Comparison of ENCODE assay signal across 21 cellular contexts in genomic region chrX:23066588-23067281, GRCh38.
A peak's percentile ranks its signal among the peaks of the same experiment; 100 is the strongest.
DNase-seq lines count a peak whose midpoint lies in the region; ATAC-seq, FAIRE-seq and TF ChIP-seq lines count a peak whose summit lies in the region.
"Had no signal": no experiment of that assay in that cellular context is flagged by ENCODE, and none has a peak within 500 bp of the region (broad histone marks: within the 10 kb centered on the region; RNA-seq: fewer than 3 reads in every experiment).

No MANE protein-coding gene starts in this region.

- DNase-seq in pancreas (no peak), sciatic nerve (ENCODE audit: low spot score) (no peak), HEK293T (ENCODE audit: extremely low spot score) (no peak), NCI-H1930 (lab: John Stamatoyannopoulos, UW) (no peak)
- DNase-seq: activated CD4-positive, alpha-beta T cell treated with anti-CD3 and anti-CD28 coated beads for 48 hours; activated CD8-positive, alpha-beta memory T cell treated with anti-CD3 and anti-CD28 coated beads, Interleukin-2, amount 50 U/mL, for 4 hours; activated naive CD8-positive, alpha-beta T cell treated with anti-CD3 and anti-CD28 coated beads, Interleukin-2, amount 10 ng/mL, durations not matched to agents 7 days and 5 days; CD4-positive, alpha-beta memory T cell; effector CD8-positive, alpha-beta T cell; GDM1; KG1; NCI-H1694; NCI-H345 had no signal

- TF ChIP-seq CTCF in pancreas (IDR thresholded peaks at IDR 0.05), result no peak

- H3K9me3 ChIP-seq in pancreas, result no peaks in the 10 kb centered on the region
- H3K9me3 ChIP-seq: neutrophil, SJSA1 had no signal

- intact Hi-C loops in pancreas (cut with DNase I) (no loop called here), sciatic nerve (cut with DNase I) (no loop called here)

- H3K36me3 ChIP-seq in pancreas, result no peaks in the 10 kb centered on the region
- H3K36me3 ChIP-seq: neutrophil, SJSA1 had no signal

- H3K4me1 ChIP-seq in pancreas, result no peaks in the 10 kb centered on the region
- H3K4me1 ChIP-seq: SJSA1 had no signal

- H3K27ac ChIP-seq in pancreas, result no peak overlapping the region
- H3K27ac ChIP-seq: neutrophil, SJSA1 had no signal

- FAIRE-seq in pancreas (lab: Jason Lieb, UNC), result peak; percentile 92
- FAIRE-seq: frontal cortex had no signal

- POLR2A ChIA-PET in HEK293T (lab: Yijun Ruan, JAX), result no interaction called here

- 63 to 69% methylated on average over 5 of the region's 5 CpGs for WGBS in pancreas, 2 donors

- ATAC-seq in GM19043 (IDR thresholded peaks at IDR 0.05; ENCODE audit: low read depth, unreplicated experiment) (peak; percentile 79), GM21723 (IDR thresholded peaks at IDR 0.05; ENCODE audit: unreplicated experiment) (peak; percentile 97), HG03159 (IDR thresholded peaks at IDR 0.05; ENCODE audit: unreplicated experiment) (peak; percentile 85), pancreas (no peak), sciatic nerve (no peak), HG02840 (IDR thresholded peaks at IDR 0.05; ENCODE audit: low FRiP score, unreplicated experiment) (no peak)

- CTCF ChIA-PET in HEK293T (lab: Yijun Ruan, JAX), result no interaction called here

- peaks cover 0 to 5% (median 0%) of the 10 kb centered on the region in 4 donors for H3K27me3 ChIP-seq in pancreas
- H3K27me3 ChIP-seq: neutrophil, SJSA1 had no signal

- H3K4me3 ChIP-seq in pancreas, result no peak overlapping the region
- H3K4me3 ChIP-seq: lung, SJSA1 had no signal

TF ChIP-seq in HEK293T, 16 proteins besides CTCF, POLR2A, EP300 and RAD21:
- TF ChIP-seq ELF4 (IDR thresholded peaks at IDR 0.05) (no peak), FOXA1 (IDR thresholded peaks at IDR 0.05) (no peak), TARDBP (IDR thresholded peaks at IDR 0.05) (no peak), LEF1 (IDR thresholded peaks at IDR 0.05; ENCODE audit: borderline replicate concordance) (no peak), SP1 (IDR thresholded peaks at IDR 0.05) (no peak), ARNT (IDR thresholded peaks at IDR 0.05) (no peak), NFRKB (IDR thresholded peaks at IDR 0.05) (no peak), FOXM1 (IDR thresholded peaks at IDR 0.05; ENCODE audit: borderline replicate concordance) (no peak), L3MBTL2 (conservative IDR thresholded peaks at IDR 0.05) (no peak), HDGF (IDR thresholded peaks at IDR 0.05; ENCODE audit: borderline replicate concordance) (no peak)
TF ChIP-seq in HEK293T: peak in this region for 0.

Comparison
In these comparisons a context has a peak if more than half of its experiments do, and no peak if none do; other contexts are left out.
1. ATAC-seq: peak in GM19043 (single experiment), GM21723 (single experiment) and HG03159 (single experiment); none in pancreas (0 of 4), sciatic nerve (single experiment) and HG02840 (single experiment).